ENCODE assay signal across 24 cellular contexts in the genomic region with DNA sequence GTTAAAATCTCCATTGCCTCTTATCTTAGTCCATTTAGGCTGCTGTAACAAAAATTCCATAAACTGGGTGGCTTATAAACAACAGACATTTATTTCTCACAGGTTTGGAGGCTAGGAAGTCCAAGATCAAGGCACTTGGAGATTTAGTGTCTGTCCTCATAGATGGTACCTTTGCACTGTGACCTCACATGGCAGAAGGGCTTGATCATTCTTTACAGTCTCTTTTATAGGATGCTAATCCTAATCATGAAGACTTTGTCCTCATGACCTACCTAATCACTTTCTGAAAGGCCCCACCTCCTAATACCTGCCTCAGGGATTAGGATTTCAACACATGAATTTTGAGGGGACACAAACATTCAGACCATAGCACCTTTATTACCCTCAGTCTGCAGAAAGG. TPM values are rescaled to one million over a fixed set of nuclear protein-coding genes. Genes with fewer than 3 reads are reported as not detected.
DNase-seq lines count a peak whose midpoint lies in the region; ATAC-seq and TF ChIP-seq lines count a peak whose summit lies in the region.
"Had no signal": no experiment of that assay in that cellular context is flagged by ENCODE, and none has a peak within 500 bp of the region (broad histone marks: within the 10 kb centered on the region; RNA-seq: fewer than 3 reads in every experiment).

No MANE protein-coding gene starts in this region.

- H3K4me1 Mint-ChIP-seq in natural killer cell treated with Interleukin-12 subunit alpha and Interleukin-12 subunit beta and Interleukin-15 and Interleukin-18, amount 100 ng/mL, for 72 hours (ENCODE audit: low read depth in 2 of 2) = peaks cover 28 to 52% of the 10 kb centered on the region in 2 donors
- peaks cover 0 to 34% of the 10 kb centered on the region in 2 donors for H3K4me1 Mint-ChIP-seq in natural killer cell
- peaks cover 11% of the 10 kb centered on the region for H3K4me1 Mint-ChIP-seq in activated naive CD8-positive, alpha-beta T cell treated with anti-CD3 and anti-CD28 coated beads for 36 hours

- peak overlapping the region; percentile 25 for H3K4me3 Mint-ChIP-seq in natural killer cell treated with Interleukin-12 subunit alpha and Interleukin-12 subunit beta and Interleukin-15 and Interleukin-18, amount 100 ng/mL, for 72 hours
- no peak overlapping the region for H3K4me3 Mint-ChIP-seq in natural killer cell
- no peak overlapping the region for H3K4me3 Mint-ChIP-seq in activated naive CD8-positive, alpha-beta T cell treated with anti-CD3 and anti-CD28 coated beads for 36 hours
- H3K4me3 Mint-ChIP-seq: H9, HFFc6 had no signal

- H3K4me1 ChIP-seq in mucosa of descending colon (ENCODE audit: low read depth) = no peaks in the 10 kb centered on the region
- H3K4me1 ChIP-seq: SJCRH30 had no signal

- H3K27me3 ChIP-seq in WERI-Rb-1 (ENCODE audit: insufficient read depth, low read depth, severe bottlenecking) = no peaks in the 10 kb centered on the region
- H3K27me3 ChIP-seq: SJCRH30 had no signal

- TF ChIP-seq CTCF in natural killer cell (IDR thresholded peaks at IDR 0.05) = no peak
- no peak for TF ChIP-seq CTCF in WERI-Rb-1 (IDR thresholded peaks at IDR 0.05; ENCODE audit: low read depth, low read length)
- no peak for TF ChIP-seq CTCF in mucosa of descending colon (IDR thresholded peaks at IDR 0.05)

- H3K4me3 ChIP-seq in WERI-Rb-1 (ENCODE audit: low read depth, low read length) (no peak overlapping the region), mucosa of descending colon (no peak overlapping the region)
- H3K4me3 ChIP-seq: GM23248, PC-9, SJCRH30 had no signal

- no peak for ATAC-seq in natural killer cell treated with Interleukin-12 subunit alpha and Interleukin-12 subunit beta and Interleukin-15 and Interleukin-18, amount 100 ng/mL, for 72 hours
- ATAC-seq in natural killer cell (no peak), mucosa of descending colon (peak; percentile 62), GM18498 (IDR thresholded peaks at IDR 0.05; ENCODE audit: unreplicated experiment) (no peak), HG03442 (IDR thresholded peaks at IDR 0.05; ENCODE audit: unreplicated experiment) (no peak)
- ATAC-seq: Right ventricle myocardium inferior, SK-N-SH treated with all-trans-retinoic acid at 6 μM for 48 hours had no signal

- H3K9me3 ChIP-seq in WERI-Rb-1 (ENCODE audit: severe bottlenecking) (peaks cover 7% of the 10 kb centered on the region), mucosa of descending colon (peaks cover 9% of the 10 kb centered on the region)

- H3K36me3 ChIP-seq in WERI-Rb-1 = peaks cover 23% of the 10 kb centered on the region
- no peaks in the 10 kb centered on the region for H3K36me3 ChIP-seq in mucosa of descending colon (ENCODE audit: low read depth)

- intact Hi-C loops in natural killer cell (cut with micrococcal nuclease) (no loop called here), mucosa of descending colon (cut with DNase I, micrococcal nuclease) (no loop called here)

- H3K9me3 Mint-ChIP-seq in natural killer cell treated with Interleukin-12 subunit alpha and Interleukin-12 subunit beta and Interleukin-15 and Interleukin-18, amount 100 ng/mL, for 72 hours = peaks cover 9% of the 10 kb centered on the region
- peaks cover 4 to 9% of the 10 kb centered on the region in 2 donors for H3K9me3 Mint-ChIP-seq in natural killer cell
- peaks cover 16% of the 10 kb centered on the region for H3K9me3 Mint-ChIP-seq in activated naive CD8-positive, alpha-beta T cell treated with anti-CD3 and anti-CD28 coated beads for 36 hours

- peak overlapping the region; percentile 11 to 53 for H3K27ac Mint-ChIP-seq in natural killer cell treated with Interleukin-12 subunit alpha and Interleukin-12 subunit beta and Interleukin-15 and Interleukin-18, amount 100 ng/mL, for 72 hours
- H3K27ac Mint-ChIP-seq in natural killer cell = no peak overlapping the region
- H3K27ac Mint-ChIP-seq in activated naive CD8-positive, alpha-beta T cell treated with anti-CD3 and anti-CD28 coated beads for 36 hours = no peak overlapping the region
- H3K27ac Mint-ChIP-seq: HFFc6 had no signal

- H3K36me3 Mint-ChIP-seq in natural killer cell treated with Interleukin-12 subunit alpha and Interleukin-12 subunit beta and Interleukin-15 and Interleukin-18, amount 100 ng/mL, for 72 hours = peaks cover 23% of the 10 kb centered on the region
- peaks cover 8% of the 10 kb centered on the region for H3K36me3 Mint-ChIP-seq in natural killer cell
- peaks cover 64% of the 10 kb centered on the region for H3K36me3 Mint-ChIP-seq in activated naive CD8-positive, alpha-beta T cell treated with anti-CD3 and anti-CD28 coated beads for 36 hours

- no peak overlapping the region for H3K27ac ChIP-seq in WERI-Rb-1
- H3K27ac ChIP-seq: GM23248, PC-9, SJCRH30 had no signal

- DNase-seq in natural killer cell treated with Interleukin-12 subunit alpha and Interleukin-12 subunit beta and Interleukin-15 and Interleukin-18, amount 100 ng/mL, for 72 hours (ENCODE audit: low spot score) = no peak
- DNase-seq in natural killer cell = no peak
- DNase-seq in WERI-Rb-1 = peak; percentile 44
- no peak for DNase-seq in mucosa of descending colon
- DNase-seq in activated naive CD8-positive, alpha-beta T cell treated with anti-CD3 and anti-CD28 coated beads for 36 hours = no peak
- DNase-seq: Calu3, DMS153, DND-41, GM23248, H9, HFFc6, KBM-7, MM.1S, NCI-H2029, NCI-H446, NCI-H524 treated with DMSO at 0.1 percent for 48 hours, NCI-H774, PC-9, SJCRH30 had no signal

- no peaks in the 10 kb centered on the region for H3K27me3 Mint-ChIP-seq in natural killer cell treated with Interleukin-12 subunit alpha and Interleukin-12 subunit beta and Interleukin-15 and Interleukin-18, amount 100 ng/mL, for 72 hours
- no peaks in the 10 kb centered on the region for H3K27me3 Mint-ChIP-seq in natural killer cell (ENCODE audit: low read depth in 2 of 2)
- H3K27me3 Mint-ChIP-seq in activated naive CD8-positive, alpha-beta T cell treated with anti-CD3 and anti-CD28 coated beads for 36 hours = no peaks in the 10 kb centered on the region

RNA-seq across cellular contexts. Expression of a gene that starts 6.6 kb away (rescaled TPM):
- total RNA-seq in natural killer cell treated with Interleukin-12 subunit alpha and Interleukin-12 subunit beta and Interleukin-15 and Interleukin-18, amount 100 ng/mL, for 72 hours = 100 to 1,000 TPM in 1 of 2 donors, 10 to 100 TPM in 1; 83.4 to 127 TPM
- total RNA-seq in natural killer cell (10 to 100 TPM; 24.2 to 31.3 (median 27.6) TPM), mucosa of descending colon (10 to 100 TPM; 37.9 to 55.4 (median 47.3) TPM)
- 100 to 1,000 TPM; 163 to 168 TPM for total RNA-seq in activated naive CD8-positive, alpha-beta T cell treated with anti-CD3 and anti-CD28 coated beads for 36 hours

RNA-seq across cellular contexts. Expression of a gene that starts 18.8 kb away (rescaled TPM):
- total RNA-seq in natural killer cell treated with Interleukin-12 subunit alpha and Interleukin-12 subunit beta and Interleukin-15 and Interleukin-18, amount 100 ng/mL, for 72 hours = under 1 TPM; 0.12 to 0.22 TPM
- under 1 TPM in 1 of 3 donors, not detected in 2; 0.10 TPM for total RNA-seq in natural killer cell
- under 1 TPM in 2 of 3 donors, not detected in 1; 0.03 TPM for total RNA-seq in mucosa of descending colon
- under 1 TPM in 1 of 2 experiments, not detected in 1; 0.08 TPM for total RNA-seq in activated naive CD8-positive, alpha-beta T cell treated with anti-CD3 and anti-CD28 coated beads for 36 hours
- total RNA-seq: GM23248, H9, HFFc6, LHCN-M2, PC-9, Right ventricle myocardium inferior had no signal

RNA-seq across cellular contexts. Expression of a gene that starts 56.6 kb away (rescaled TPM):
- total RNA-seq in natural killer cell treated with Interleukin-12 subunit alpha and Interleukin-12 subunit beta and Interleukin-15 and Interleukin-18, amount 100 ng/mL, for 72 hours = 10 to 100 TPM; 27.7 to 34.2 TPM
- 10 to 100 TPM; 51.6 to 70.3 (median 54.3) TPM for total RNA-seq in natural killer cell
- 10 to 100 TPM; 22.4 to 38.8 (median 23.9) TPM for total RNA-seq in mucosa of descending colon
- total RNA-seq in activated naive CD8-positive, alpha-beta T cell treated with anti-CD3 and anti-CD28 coated beads for 36 hours = 1 to 10 TPM; 6.8 to 7.0 TPM

Comparison
In these comparisons a context has a peak if more than half of its experiments do, and no peak if none do; other contexts are left out.
1. H3K27ac Mint-ChIP-seq: peak in natural killer cell treated with Interleukin-12 subunit alpha and Interleukin-12 subunit beta and Interleukin-15 and Interleukin-18, amount 100 ng/mL, for 72 hours (2 of 2); none in natural killer cell (0 of 2) and activated naive CD8-positive, alpha-beta T cell treated with anti-CD3 and anti-CD28 coated beads for 36 hours (single experiment).